ENCODE assay signal across 20 cellular contexts in the genomic region with DNA sequence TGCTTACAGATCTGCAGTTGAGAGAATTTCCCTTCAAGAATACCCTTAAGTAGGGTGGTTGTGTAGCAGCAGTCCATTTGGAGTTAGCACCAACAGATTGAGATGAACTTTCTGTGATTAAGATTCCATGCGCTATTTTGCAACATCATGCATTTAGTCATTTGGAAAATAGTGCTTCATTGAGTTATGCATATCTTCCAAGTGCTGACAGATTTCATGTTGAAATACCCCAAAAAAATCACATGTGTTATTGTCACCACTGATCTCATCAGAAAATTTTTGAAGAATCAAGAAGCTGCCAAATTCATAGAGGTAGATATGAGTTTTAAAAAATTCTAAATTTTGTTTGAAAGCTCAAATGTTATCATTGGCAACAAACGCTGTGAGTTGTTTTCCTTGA.
"Had no signal": no experiment of that assay in that cellular context is flagged by ENCODE, and none has a peak within 500 bp of the region (broad histone marks: within the 10 kb centered on the region; RNA-seq: fewer than 3 reads in every experiment).

No MANE protein-coding gene starts in this region.

- ATAC-seq: activated T-helper 17 cell treated with anti-CD3 and anti-CD28 coated beads, Interleukin-2, amount 50 U/mL, for 72 hours; esophagus mucosa; heart left ventricle; left colon; lower lobe of right lung; T-cell had no signal

- H3K9me3 ChIP-seq: ascending aorta, colonic mucosa, heart left ventricle, lower lobe of right lung, ovary, sigmoid colon, stomach had no signal

- H3K4me3 ChIP-seq: ascending aorta, cardiac muscle cell, colonic mucosa, heart left ventricle, lower lobe of right lung, ovary, sigmoid colon, stomach had no signal

- H3K27ac Mint-ChIP-seq: activated T-helper 17 cell treated with anti-CD3 and anti-CD28 coated beads, Interleukin-2, amount 50 U/mL, for 72 hours; mesothelial cell of epicardium; T-cell had no signal

- H3K27ac ChIP-seq: ascending aorta, cardiac muscle cell, colonic mucosa, heart left ventricle, lower lobe of right lung, ovary, sigmoid colon, stomach had no signal

- H3K27me3 Mint-ChIP-seq: T-cell had no signal

- H3K4me3 Mint-ChIP-seq: activated T-helper 17 cell treated with anti-CD3 and anti-CD28 coated beads, Interleukin-2, amount 50 U/mL, for 72 hours; mesothelial cell of epicardium; neural crest cell; T-cell had no signal

- H3K27me3 ChIP-seq: ascending aorta, cardiac muscle cell, colonic mucosa, heart left ventricle, ovary, sigmoid colon, stomach had no signal

- H3K4me1 ChIP-seq: ascending aorta, colonic mucosa, heart left ventricle, lower lobe of right lung, sigmoid colon, stomach had no signal

- DNase-seq: activated CD4-positive, alpha-beta T cell treated with anti-CD3 and anti-CD28 coated beads for 1 hour; activated CD4-positive, alpha-beta T cell treated with anti-CD3 and anti-CD28 coated beads, Interleukin-2, amount 50 U/mL, for 4 hours; activated naive CD4-positive, alpha-beta T cell treated with Interleukin-2 at 50 U/mL for 16 hours; colonic mucosa; heart left ventricle; left colon; lower lobe of right lung; ovary; sigmoid colon; stimulated activated CD4-positive, alpha-beta T cell treated with anti-CD3 and anti-CD28 coated beads, Interleukin-12 subunit alpha, Interleukin-12 subunit beta, amount 100 ng/mL, for 4 hours; stimulated activated CD4-positive, alpha-beta T cell treated with anti-CD3 and anti-CD28 coated beads, Interleukin-2, amount 100 ng/mL, for 24 hours; stomach; T-cell; T1000 had no signal

- H3K9me3 Mint-ChIP-seq: activated T-helper 17 cell treated with anti-CD3 and anti-CD28 coated beads, Interleukin-2, amount 50 U/mL, for 72 hours; T-cell had no signal

- H3K36me3 ChIP-seq: ascending aorta, cardiac muscle cell, colonic mucosa, heart left ventricle, lower lobe of right lung, ovary, sigmoid colon, stomach had no signal

- H3K36me3 Mint-ChIP-seq: mesothelial cell of epicardium, T-cell had no signal

- H3K4me1 Mint-ChIP-seq: activated T-helper 17 cell treated with anti-CD3 and anti-CD28 coated beads, Interleukin-2, amount 50 U/mL, for 72 hours; mesothelial cell of epicardium; neural crest cell; T-cell had no signal
